8 cellular contexts compared by ENCODE assay signal in genomic region chr2:164841719-164842623, GRCh38. TPM values are rescaled to one million over a fixed set of nuclear protein-coding genes. Genes with fewer than 3 reads are reported as not detected.
A peak's percentile ranks its signal among the peaks of the same experiment; 100 is the strongest.
DNase-seq lines count a peak whose midpoint lies in the region; ATAC-seq and TF ChIP-seq lines count a peak whose summit lies in the region.

TSS of gene COBLL1 (minus strand) at chr2:164841823. CDS start at chr2:164841196, 627 bp downstream.

- peaks cover 60% of the 10 kb centered on the region for H3K27me3 Mint-ChIP-seq in CD4-positive, alpha-beta T cell
- H3K27me3 Mint-ChIP-seq in neural progenitor cell (ENCODE audit: insufficient read depth, low read depth) = peaks cover 9% of the 10 kb centered on the region

- CTCF ChIA-PET in CD4-positive, alpha-beta T cell (lab: Charles Lee) = no interaction called here

- peaks cover 34% of the 10 kb centered on the region for H3K27me3 ChIP-seq in CD4-positive, alpha-beta T cell (ENCODE audit: control insufficient read depth, insufficient read depth, low read length)
- H3K27me3 ChIP-seq in neural progenitor cell = peaks cover 40% of the 10 kb centered on the region
- no peaks in the 10 kb centered on the region for H3K27me3 ChIP-seq in vagina

- H3K4me3 ChIP-seq in neural progenitor cell = peak within 1 kb of the TSS; percentile 91
- peak within 1 kb of the TSS; percentile 67 to 90 for H3K4me3 ChIP-seq in vagina

- H2AFZ ChIP-seq in neural progenitor cell (replicated peaks) = peak within 1 kb of the TSS; percentile 98

- intact Hi-C loops in CD4-positive, alpha-beta T cell (cut with DNase I, micrococcal nuclease) = no loop called here
- intact Hi-C loops in vagina (cut with DNase I) = no loop called here

- peak; percentile 43 for ATAC-seq in CD4-positive, alpha-beta T cell (ENCODE audit: poor library complexity)
- peak; percentile 61 for ATAC-seq in GM19324 (IDR thresholded peaks at IDR 0.05; ENCODE audit: low FRiP score, unreplicated experiment)
- ATAC-seq in HG03342 (IDR thresholded peaks at IDR 0.05; ENCODE audit: unreplicated experiment) = peak; percentile 75

- peak in 3 of 10 experiments; percentile 1 to 34 (median 2) for DNase-seq in CD4-positive, alpha-beta T cell
- DNase-seq in NCI-H82 (lab: John Stamatoyannopoulos, UW) (peak; percentile 91), glomerular endothelial cell (ENCODE audit: extremely low read depth, low read depth, low spot score) (no peak), neural progenitor cell (ENCODE audit: low spot score) (peak; percentile 89), vagina (ENCODE audit: extremely low spot score in 2 of 2) (no peak)
- peak; percentile 21 for DNase-seq in activated naive CD4-positive, alpha-beta T cell treated with anti-CD3 and anti-CD28 coated beads, Interleukin-2, amount 50 U/mL, for 16 hours

- H3K4me1 ChIP-seq in neural progenitor cell (peaks cover 6% of the 10 kb centered on the region), vagina (peaks cover 30% of the 10 kb centered on the region)

- H3K9me3 Mint-ChIP-seq in CD4-positive, alpha-beta T cell = no peaks in the 10 kb centered on the region
- no peaks in the 10 kb centered on the region for H3K9me3 Mint-ChIP-seq in neural progenitor cell

- no peaks in the 10 kb centered on the region for H4K20me1 ChIP-seq in neural progenitor cell (ENCODE audit: low read depth)

- peak within 1 kb of the TSS; percentile 99 for H3K4me2 ChIP-seq in neural progenitor cell

- H3K4me3 Mint-ChIP-seq in CD4-positive, alpha-beta T cell = peak within 1 kb of the TSS; percentile 74
- peak within 1 kb of the TSS; percentile 90 for H3K4me3 Mint-ChIP-seq in neural progenitor cell

- H3K36me3 ChIP-seq in neural progenitor cell (no peaks in the 10 kb centered on the region), vagina (no peaks in the 10 kb centered on the region)

- peak; percentile 40 for TF ChIP-seq CTCF in CD4-positive, alpha-beta T cell (IDR thresholded peaks at IDR 0.05)
- TF ChIP-seq CTCF in neural progenitor cell (IDR thresholded peaks at IDR 0.05) = peak; percentile 77
- TF ChIP-seq CTCF in vagina (IDR thresholded peaks at IDR 0.05) = peak; percentile 29 to 72 (median 66)

- no peaks in the 10 kb centered on the region for H3K79me2 ChIP-seq in neural progenitor cell (ENCODE audit: low read depth)

- H3K27ac ChIP-seq in CD4-positive, alpha-beta T cell (ENCODE audit: low read depth, low read length) = no peak within 1 kb of the TSS
- H3K27ac ChIP-seq in neural progenitor cell = peak within 1 kb of the TSS; percentile 35
- peak within 1 kb of the TSS; percentile 95 for H3K27ac ChIP-seq in vagina

- no peak within 1 kb of the TSS for H3K9ac ChIP-seq in neural progenitor cell

- no peak within 1 kb of the TSS for H3K27ac Mint-ChIP-seq in CD4-positive, alpha-beta T cell
- H3K27ac Mint-ChIP-seq in neural progenitor cell = no peak within 1 kb of the TSS

- POLR2A ChIA-PET in CD4-positive, alpha-beta T cell (lab: Charles Lee) = interaction anchor here (1.2 kb wide), 1 partner anchor 595 kb away, joined by 3 read pairs; no protein-coding TSS in a partner anchor

- H3K4me1 Mint-ChIP-seq in CD4-positive, alpha-beta T cell (ENCODE audit: low read depth) = peaks cover 10% of the 10 kb centered on the region
- H3K4me1 Mint-ChIP-seq in neural progenitor cell = peaks cover 12% of the 10 kb centered on the region

- no peaks in the 10 kb centered on the region for H3K9me3 ChIP-seq in CD4-positive, alpha-beta T cell (ENCODE audit: control insufficient read depth, low read length)
- no peaks in the 10 kb centered on the region for H3K9me3 ChIP-seq in neural progenitor cell (ENCODE audit: low read depth)
- H3K9me3 ChIP-seq in vagina = no peaks in the 10 kb centered on the region

- no peaks in the 10 kb centered on the region for H3K36me3 Mint-ChIP-seq in CD4-positive, alpha-beta T cell (ENCODE audit: low read depth)
- no peaks in the 10 kb centered on the region for H3K36me3 Mint-ChIP-seq in neural progenitor cell

- no peak for TF ChIP-seq POLR2A in vagina (IDR thresholded peaks at IDR 0.05)

- H3F3A ChIP-seq in neural progenitor cell (ENCODE audit: low read depth) = peaks cover 10% of the 10 kb centered on the region

RNA-seq across cellular contexts. Expression of gene COBLL1, which starts in this region (rescaled TPM):
- under 1 TPM in 1 of 2 experiments, not detected in 1; 0.53 TPM for total RNA-seq in CD4-positive, alpha-beta T cell
- 9.0 and 14.2 TPM in 2 replicates for total RNA-seq in glomerular endothelial cell
- 1.0 and 4.3 TPM in 2 replicates for total RNA-seq in neural progenitor cell (ENCODE audit: low replicate concordance)
- 79.6 TPM for total RNA-seq in vagina

Comparison
In these comparisons a context has a peak if more than half of its experiments do, and no peak if none do; other contexts are left out.
1. Peak in ATAC-seq in CD4-positive, alpha-beta T cell; RNA of the gene not detected or under 1 TPM.
2. DNase-seq: peak in NCI-H82 (single experiment), activated naive CD4-positive, alpha-beta T cell treated with anti-CD3 and anti-CD28 coated beads, Interleukin-2, amount 50 U/mL, for 16 hours (single experiment) and neural progenitor cell (single experiment); none in glomerular endothelial cell (single experiment) and vagina (0 of 2).
3. Peak in every context shown above with its lines, with median percentiles within 50 percentile points of each other: ATAC-seq and CTCF ChIP-seq.